25 cellular contexts compared by ENCODE assay signal in genomic region chr19:14070268-14071050, GRCh38. TPM values are rescaled to one million over a fixed set of nuclear protein-coding genes. Genes with fewer than 3 reads are reported as not detected.
DNase-seq lines count a peak whose midpoint lies in the region; ATAC-seq and TF ChIP-seq lines count a peak whose summit lies in the region.
"Had no signal": no experiment of that assay in that cellular context is flagged by ENCODE, and none has a peak within 500 bp of the region (broad histone marks: within the 10 kb centered on the region; RNA-seq: fewer than 3 reads in every experiment).

No MANE protein-coding gene starts in this region.

- H3K27ac Mint-ChIP-seq in activated CD4-positive, alpha-beta memory T cell treated with anti-CD3 and anti-CD28 coated beads for 36 hours = peak overlapping the region; percentile 2
- no peak overlapping the region for H3K27ac Mint-ChIP-seq in activated CD4-positive, alpha-beta memory T cell treated with anti-CD3 and anti-CD28 coated beads, Interleukin-2, amount 10 ng/mL, durations not matched to agents 7 days and 5 days
- H3K27ac Mint-ChIP-seq in activated T-helper 2 cell treated with anti-CD3 and anti-CD28 coated beads, Interferon-gamma antibody, Interleukin-2, Interleukin-4, amounts not matched to agents 10 μg/mL and 5 μg/mL and 100 μg/mL, durations not matched to agents 14 hours and 24 hours and 36 hours = no peak overlapping the region
- peak overlapping the region in 1 of 3 experiments; percentile 46 for H3K27ac Mint-ChIP-seq in nephron
- H3K27ac Mint-ChIP-seq: activated CD8-positive, alpha-beta T cell treated with anti-CD3 and anti-CD28 coated beads, Interleukin-2, amount 10 ng/mL, durations not matched to agents 7 days and 5 days; HFFc6; nephron progenitor cell had no signal

- H3K27me3 Mint-ChIP-seq in activated CD4-positive, alpha-beta memory T cell treated with anti-CD3 and anti-CD28 coated beads for 36 hours = no peaks in the 10 kb centered on the region
- H3K27me3 Mint-ChIP-seq in activated CD4-positive, alpha-beta memory T cell treated with anti-CD3 and anti-CD28 coated beads, Interleukin-2, amount 10 ng/mL, durations not matched to agents 7 days and 5 days = peaks cover 8% of the 10 kb centered on the region
- peaks cover 2% of the 10 kb centered on the region for H3K27me3 Mint-ChIP-seq in activated T-helper 2 cell treated with anti-CD3 and anti-CD28 coated beads, Interferon-gamma antibody, Interleukin-2, Interleukin-4, amounts not matched to agents 10 μg/mL and 5 μg/mL and 100 μg/mL, durations not matched to agents 14 hours and 24 hours and 36 hours (ENCODE audit: low read depth)
- peaks cover 10% of the 10 kb centered on the region for H3K27me3 Mint-ChIP-seq in nephron (ENCODE audit: low read depth)

- no peaks in the 10 kb centered on the region for H3K9me3 Mint-ChIP-seq in activated CD4-positive, alpha-beta memory T cell treated with anti-CD3 and anti-CD28 coated beads for 36 hours
- no peaks in the 10 kb centered on the region for H3K9me3 Mint-ChIP-seq in activated CD4-positive, alpha-beta memory T cell treated with anti-CD3 and anti-CD28 coated beads, Interleukin-2, amount 10 ng/mL, durations not matched to agents 7 days and 5 days
- H3K9me3 Mint-ChIP-seq in activated T-helper 2 cell treated with anti-CD3 and anti-CD28 coated beads, Interferon-gamma antibody, Interleukin-2, Interleukin-4, amounts not matched to agents 10 μg/mL and 5 μg/mL and 100 μg/mL, durations not matched to agents 14 hours and 24 hours and 36 hours = no peaks in the 10 kb centered on the region
- H3K9me3 Mint-ChIP-seq in nephron = no peaks in the 10 kb centered on the region
- H3K9me3 Mint-ChIP-seq: HFFc6, nephron progenitor cell had no signal

- ATAC-seq in GM18511 (IDR thresholded peaks at IDR 0.05; ENCODE audit: unreplicated experiment) = no peak
- ATAC-seq: activated CD8-positive, alpha-beta T cell treated with anti-CD3 and anti-CD28 coated beads, Interleukin-2, amount 10 ng/mL, durations not matched to agents 7 days and 5 days; psoas muscle had no signal

- no peak for TF ChIP-seq CTCF in nephron (IDR thresholded peaks at IDR 0.05; ENCODE audit: unreplicated experiment in 3 of 3)

- CTCF ChIA-PET in activated CD4-positive, alpha-beta memory T cell treated with anti-CD3 and anti-CD28 coated beads for 36 hours (lab: Charles Lee) = interaction anchor here (0.6 to 6.9 kb wide), 12 partner anchors 10 to 198 kb away, joined by 3 to 83 read pairs (median 6); partner anchors contain the start of genes IL27RA and PALM3
- CTCF ChIA-PET in activated CD4-positive, alpha-beta memory T cell treated with anti-CD3 and anti-CD28 coated beads, Interleukin-2, amount 10 ng/mL, durations not matched to agents 7 days and 5 days (lab: Charles Lee) = interaction anchor here (0.5 to 6.6 kb wide), 10 partner anchors 12 to 660 kb away, joined by 3 to 86 read pairs (median 4); partner anchors contain the start of genes ASF1B and IL27RA

- peaks cover 13% of the 10 kb centered on the region for H3K4me1 Mint-ChIP-seq in activated CD4-positive, alpha-beta memory T cell treated with anti-CD3 and anti-CD28 coated beads for 36 hours (ENCODE audit: low read depth)
- peaks cover 24% of the 10 kb centered on the region for H3K4me1 Mint-ChIP-seq in activated CD4-positive, alpha-beta memory T cell treated with anti-CD3 and anti-CD28 coated beads, Interleukin-2, amount 10 ng/mL, durations not matched to agents 7 days and 5 days
- peaks cover 8% of the 10 kb centered on the region for H3K4me1 Mint-ChIP-seq in activated T-helper 2 cell treated with anti-CD3 and anti-CD28 coated beads, Interferon-gamma antibody, Interleukin-2, Interleukin-4, amounts not matched to agents 10 μg/mL and 5 μg/mL and 100 μg/mL, durations not matched to agents 14 hours and 24 hours and 36 hours (ENCODE audit: low read depth)
- no peaks in the 10 kb centered on the region for H3K4me1 Mint-ChIP-seq in nephron

- H3K36me3 Mint-ChIP-seq in activated CD4-positive, alpha-beta memory T cell treated with anti-CD3 and anti-CD28 coated beads for 36 hours = no peaks in the 10 kb centered on the region
- H3K36me3 Mint-ChIP-seq in activated CD4-positive, alpha-beta memory T cell treated with anti-CD3 and anti-CD28 coated beads, Interleukin-2, amount 10 ng/mL, durations not matched to agents 7 days and 5 days (ENCODE audit: low read depth) = no peaks in the 10 kb centered on the region
- no peaks in the 10 kb centered on the region for H3K36me3 Mint-ChIP-seq in activated T-helper 2 cell treated with anti-CD3 and anti-CD28 coated beads, Interferon-gamma antibody, Interleukin-2, Interleukin-4, amounts not matched to agents 10 μg/mL and 5 μg/mL and 100 μg/mL, durations not matched to agents 14 hours and 24 hours and 36 hours (ENCODE audit: low read depth)
- H3K36me3 Mint-ChIP-seq in nephron (ENCODE audit: low read depth) = no peaks in the 10 kb centered on the region

- POLR2A ChIA-PET in activated CD4-positive, alpha-beta memory T cell treated with anti-CD3 and anti-CD28 coated beads for 36 hours (lab: Charles Lee) = no interaction called here
- POLR2A ChIA-PET in activated CD4-positive, alpha-beta memory T cell treated with anti-CD3 and anti-CD28 coated beads, Interleukin-2, amount 10 ng/mL, durations not matched to agents 7 days and 5 days (lab: Charles Lee) = interaction anchor here (3.4 kb wide), 1 partner anchor 66 kb away, joined by 16 read pairs; the partner anchor contains the start of gene ASF1B

- H3K4me3 Mint-ChIP-seq in activated CD4-positive, alpha-beta memory T cell treated with anti-CD3 and anti-CD28 coated beads for 36 hours = no peak overlapping the region
- no peak overlapping the region for H3K4me3 Mint-ChIP-seq in activated CD4-positive, alpha-beta memory T cell treated with anti-CD3 and anti-CD28 coated beads, Interleukin-2, amount 10 ng/mL, durations not matched to agents 7 days and 5 days
- peak overlapping the region; percentile 33 for H3K4me3 Mint-ChIP-seq in activated T-helper 2 cell treated with anti-CD3 and anti-CD28 coated beads, Interferon-gamma antibody, Interleukin-2, Interleukin-4, amounts not matched to agents 10 μg/mL and 5 μg/mL and 100 μg/mL, durations not matched to agents 14 hours and 24 hours and 36 hours (ENCODE audit: low read depth)
- peak overlapping the region; percentile 48 to 65 (median 60) for H3K4me3 Mint-ChIP-seq in nephron
- H3K4me3 Mint-ChIP-seq: activated CD8-positive, alpha-beta T cell treated with anti-CD3 and anti-CD28 coated beads, Interleukin-2, amount 10 ng/mL, durations not matched to agents 7 days and 5 days; HFFc6; nephron progenitor cell had no signal

- DNase-seq in activated CD4-positive, alpha-beta memory T cell treated with anti-CD3 and anti-CD28 coated beads for 36 hours = no peak
- DNase-seq in activated CD4-positive, alpha-beta memory T cell treated with anti-CD3 and anti-CD28 coated beads, Interleukin-2, amount 10 ng/mL, durations not matched to agents 7 days and 5 days = no peak
- no peak for DNase-seq in activated T-helper 2 cell treated with anti-CD3 and anti-CD28 coated beads, Interferon-gamma antibody, Interleukin-2, Interleukin-4, amounts not matched to agents 10 μg/mL and 5 μg/mL and 100 μg/mL, durations not matched to agents 14 hours and 24 hours and 36 hours (ENCODE audit: low spot score)
- DNase-seq in NCI-H2107 (lab: John Stamatoyannopoulos, UW) = no peak
- DNase-seq: activated CD8-positive, alpha-beta T cell treated with anti-CD3 and anti-CD28 coated beads, Interleukin-2, amount 10 ng/mL, durations not matched to agents 7 days and 5 days; activated T-cell treated with anti-CD3 and anti-CD28 coated beads, Interleukin-2, amount 50 U/mL, for 48 hours; BE2C; dermis blood vessel endothelial cell; foreskin fibroblast; HFFc6; IMR-90; NCI-H1436; NCI-H526; nephron progenitor cell; psoas muscle; SHP77; uterus had no signal

- intact Hi-C loops in activated CD4-positive, alpha-beta memory T cell treated with anti-CD3 and anti-CD28 coated beads for 36 hours (cut with micrococcal nuclease) = loop anchor here (10.0 kb wide), 1 partner anchor 476 kb away; no protein-coding TSS in a partner anchor
- intact Hi-C loops in activated T-helper 2 cell treated with anti-CD3 and anti-CD28 coated beads, Interferon-gamma antibody, Interleukin-2, Interleukin-4, amounts not matched to agents 10 μg/mL and 5 μg/mL and 100 μg/mL, durations not matched to agents 14 hours and 24 hours and 36 hours (cut with micrococcal nuclease) = loop anchor here (5.0 kb wide), 2 partner anchors 63 to 67 kb away; partner anchors contain the start of genes ASF1B and RFX1

RNA-seq across cellular contexts. Expression of gene MISP3, which starts 2.1 kb away (rescaled TPM):
- 1 to 10 TPM; 2.4 to 2.5 TPM for total RNA-seq in activated CD4-positive, alpha-beta memory T cell treated with anti-CD3 and anti-CD28 coated beads for 36 hours
- total RNA-seq in activated CD4-positive, alpha-beta memory T cell treated with anti-CD3 and anti-CD28 coated beads, Interleukin-2, amount 10 ng/mL, durations not matched to agents 7 days and 5 days = 1 to 10 TPM; 3.2 to 3.5 TPM
- total RNA-seq in activated T-helper 2 cell treated with anti-CD3 and anti-CD28 coated beads, Interferon-gamma antibody, Interleukin-2, Interleukin-4, amounts not matched to agents 10 μg/mL and 5 μg/mL and 100 μg/mL, durations not matched to agents 14 hours and 24 hours and 36 hours = 5.3 and 5.5 TPM in 2 replicates
- total RNA-seq: lung microvascular endothelial cell had no signal

RNA-seq across cellular contexts. Expression of gene PALM3, which starts 8.6 kb away (rescaled TPM):
- total RNA-seq in activated CD4-positive, alpha-beta memory T cell treated with anti-CD3 and anti-CD28 coated beads for 36 hours = not detected
- total RNA-seq in activated CD4-positive, alpha-beta memory T cell treated with anti-CD3 and anti-CD28 coated beads, Interleukin-2, amount 10 ng/mL, durations not matched to agents 7 days and 5 days = not detected
- total RNA-seq in activated T-helper 2 cell treated with anti-CD3 and anti-CD28 coated beads, Interferon-gamma antibody, Interleukin-2, Interleukin-4, amounts not matched to agents 10 μg/mL and 5 μg/mL and 100 μg/mL, durations not matched to agents 14 hours and 24 hours and 36 hours = 0.34 TPM in 1 of 2 replicates, not detected in the other
- total RNA-seq: activated CD8-positive, alpha-beta T cell treated with anti-CD3 and anti-CD28 coated beads, Interleukin-2, amount 10 ng/mL, durations not matched to agents 7 days and 5 days; bronchial epithelial cell; dermis blood vessel endothelial cell; lung microvascular endothelial cell; MCF 10A; psoas muscle; T-helper 1 cell treated with Interleukin-12 subunit alpha and Interleukin-12 subunit beta and Interleukin-4 antibody, amounts not matched to agents 30 ng/mL and 1 ng/mL, for 36 hours had no signal

RNA-seq across cellular contexts. Expression of gene C19orf67, which starts 15.1 kb away (rescaled TPM):
- not detected for total RNA-seq in activated CD4-positive, alpha-beta memory T cell treated with anti-CD3 and anti-CD28 coated beads for 36 hours
- under 1 TPM in 1 of 2 experiments, not detected in 1; 0.35 TPM for total RNA-seq in activated CD4-positive, alpha-beta memory T cell treated with anti-CD3 and anti-CD28 coated beads, Interleukin-2, amount 10 ng/mL, durations not matched to agents 7 days and 5 days
- total RNA-seq in activated T-helper 2 cell treated with anti-CD3 and anti-CD28 coated beads, Interferon-gamma antibody, Interleukin-2, Interleukin-4, amounts not matched to agents 10 μg/mL and 5 μg/mL and 100 μg/mL, durations not matched to agents 14 hours and 24 hours and 36 hours = 0.46 and 0.75 TPM in 2 replicates
- total RNA-seq: A172; activated CD8-positive, alpha-beta T cell treated with anti-CD3 and anti-CD28 coated beads, Interleukin-2, amount 10 ng/mL, durations not matched to agents 7 days and 5 days; bronchial epithelial cell; dermis blood vessel endothelial cell; hepatocyte; HFFc6; IMR-90; lung microvascular endothelial cell; MCF 10A; psoas muscle had no signal

RNA-seq across cellular contexts. Expression of gene SAMD1, which starts 20.1 kb away (rescaled TPM):
- total RNA-seq in activated CD4-positive, alpha-beta memory T cell treated with anti-CD3 and anti-CD28 coated beads for 36 hours = 10 to 100 TPM; 74.5 to 77.6 TPM
- 10 to 100 TPM; 63.4 to 64.6 TPM for total RNA-seq in activated CD4-positive, alpha-beta memory T cell treated with anti-CD3 and anti-CD28 coated beads, Interleukin-2, amount 10 ng/mL, durations not matched to agents 7 days and 5 days
- total RNA-seq in activated T-helper 2 cell treated with anti-CD3 and anti-CD28 coated beads, Interferon-gamma antibody, Interleukin-2, Interleukin-4, amounts not matched to agents 10 μg/mL and 5 μg/mL and 100 μg/mL, durations not matched to agents 14 hours and 24 hours and 36 hours = 131 and 136 TPM in 2 replicates

RNA-seq across cellular contexts. Expression of gene IL27RA, which starts 38.9 kb away (rescaled TPM):
- total RNA-seq in activated CD4-positive, alpha-beta memory T cell treated with anti-CD3 and anti-CD28 coated beads for 36 hours = 10 to 100 TPM; 61.9 to 62.0 TPM
- total RNA-seq in activated CD4-positive, alpha-beta memory T cell treated with anti-CD3 and anti-CD28 coated beads, Interleukin-2, amount 10 ng/mL, durations not matched to agents 7 days and 5 days = 10 to 100 TPM; 55.5 to 58.1 TPM
- 76.6 and 79.1 TPM in 2 replicates for total RNA-seq in activated T-helper 2 cell treated with anti-CD3 and anti-CD28 coated beads, Interferon-gamma antibody, Interleukin-2, Interleukin-4, amounts not matched to agents 10 μg/mL and 5 μg/mL and 100 μg/mL, durations not matched to agents 14 hours and 24 hours and 36 hours

Comparison
In these comparisons a context has a peak if more than half of its experiments do, and no peak if none do; other contexts are left out.
1. H3K4me3 Mint-ChIP-seq: peak in activated T-helper 2 cell treated with anti-CD3 and anti-CD28 coated beads, Interferon-gamma antibody, Interleukin-2, Interleukin-4, amounts not matched to agents 10 μg/mL and 5 μg/mL and 100 μg/mL, durations not matched to agents 14 hours and 24 hours and 36 hours (single experiment) and nephron (3 of 3); none in activated CD4-positive, alpha-beta memory T cell treated with anti-CD3 and anti-CD28 coated beads for 36 hours (single experiment) and activated CD4-positive, alpha-beta memory T cell treated with anti-CD3 and anti-CD28 coated beads, Interleukin-2, amount 10 ng/mL, durations not matched to agents 7 days and 5 days (single experiment).